12 cellular contexts compared by ENCODE assay signal in genomic region chr20:20003955-20004322, GRCh38. TPM values are rescaled to one million over a fixed set of nuclear protein-coding genes. Genes with fewer than 3 reads are reported as not detected.
DNase-seq lines count a peak whose midpoint lies in the region; ATAC-seq, FAIRE-seq and TF ChIP-seq lines count a peak whose summit lies in the region.
"Not testable (repeated sequence)": the region's sequence is repeated elsewhere in the genome, so short reads cannot be mapped to it uniquely, and the experiment has no call there.
"Had no signal": no experiment of that assay in that cellular context is flagged by ENCODE, and none has a peak within 500 bp of the region (broad histone marks: within the 10 kb centered on the region; RNA-seq: fewer than 3 reads in every experiment).

No MANE protein-coding gene starts in this region.

- not testable (repeated sequence) for ATAC-seq in naive thymus-derived CD4-positive, alpha-beta T cell

- in situ Hi-C loops in GM23248 (cut with MboI): loop anchor here (10.0 kb wide), 1 partner anchor 319 kb away; no protein-coding TSS in a partner anchor
- in situ Hi-C loops in transverse colon (cut with MboI; ENCODE audit: low pct_ligation_motif_present in 1 of 4, low pct_unique_long_range_greater_than_20kb in 1 of 4, low sequenced_read_pairs in 3 of 4): loop anchor here in 2 of 4 donors (10.0 kb wide), 2 partner anchors 219 to 319 kb away; no protein-coding TSS in a partner anchor

- peak overlapping the region; percentile 33 for H3K4me3 Mint-ChIP-seq in activated CD4-positive, alpha-beta memory T cell treated with anti-CD3 and anti-CD28 coated beads for 36 hours
- peak overlapping the region in 4 of 5 donors; percentile 25 to 64 (median 54) for H3K4me3 Mint-ChIP-seq in immature natural killer cell
- H3K4me3 Mint-ChIP-seq in naive thymus-derived CD4-positive, alpha-beta T cell: peak overlapping the region; percentile 63 to 87 (median 76)

- H3F3A ChIP-seq in GM23248 (ENCODE audit: insufficient read depth): peaks cover 57% of the 10 kb centered on the region

- peaks cover 21% of the 10 kb centered on the region for H3K4me1 ChIP-seq in GM23248 (ENCODE audit: insufficient read depth)
- H3K4me1 ChIP-seq in endothelial cell of umbilical vein (ENCODE audit: control insufficient read depth, extremely low read depth, insufficient read depth, low read length): peaks cover 14% of the 10 kb centered on the region
- not testable (repeated sequence) for H3K4me1 ChIP-seq in naive thymus-derived CD4-positive, alpha-beta T cell (ENCODE audit: control insufficient read depth in 2 of 2, insufficient read depth in 2 of 2, low read length in 2 of 2)
- H3K4me1 ChIP-seq in transverse colon: peaks cover 4 to 30% (median 9%) of the 10 kb centered on the region in 4 donors

- H3K9me1 ChIP-seq in endothelial cell of umbilical vein (replicated peaks; ENCODE audit: control insufficient read depth, extremely low read depth, insufficient read depth, low read length): not testable (repeated sequence)

- POLR2A ChIA-PET in activated CD4-positive, alpha-beta memory T cell treated with anti-CD3 and anti-CD28 coated beads for 36 hours (lab: Charles Lee); naive thymus-derived CD4-positive, alpha-beta T cell (lab: Charles Lee): not testable (repeated sequence)
- POLR2A ChIA-PET in endothelial cell of umbilical vein (lab: Charles Lee): interaction anchor here (0.6 kb wide), 1 partner anchor 29 kb away, joined by 8 read pairs; no protein-coding TSS in a partner anchor

- H3K27ac ChIP-seq in GM23248: peak overlapping the region; percentile 25
- H3K27ac ChIP-seq in endothelial cell of umbilical vein (ENCODE audit: insufficient read depth, low read depth, low read length); naive thymus-derived CD4-positive, alpha-beta T cell (ENCODE audit: low read depth, low read length): not testable (repeated sequence)
- peak overlapping the region in 15 of 21 experiments; percentile 0 to 69 (median 55) for H3K27ac ChIP-seq in skin epidermis
- H3K27ac ChIP-seq in transverse colon: peak overlapping the region; percentile 49 to 74 (median 64)

- H3K36me3 Mint-ChIP-seq in activated CD4-positive, alpha-beta memory T cell treated with anti-CD3 and anti-CD28 coated beads for 36 hours; immature natural killer cell; naive thymus-derived CD4-positive, alpha-beta T cell: not testable (repeated sequence)

- BruUV-seq in endothelial cell of umbilical vein (replicated peaks; lab: Mats Ljungman, UMichigan): not testable (repeated sequence)

- not testable (repeated sequence) for H3K27ac Mint-ChIP-seq in activated CD4-positive, alpha-beta memory T cell treated with anti-CD3 and anti-CD28 coated beads for 36 hours; immature natural killer cell
- peak overlapping the region in 2 of 9 donors; percentile 7 to 28 for H3K27ac Mint-ChIP-seq in naive thymus-derived CD4-positive, alpha-beta T cell

- not testable (repeated sequence) for DNase-seq in GM23248; activated CD4-positive, alpha-beta memory T cell treated with anti-CD3 and anti-CD28 coated beads for 36 hours; endothelial cell of umbilical vein (ENCODE audit: low read depth, low spot score); immature natural killer cell; transverse colon
- DNase-seq in amniotic epithelial cell (ENCODE audit: low read depth): peak; percentile 70
- DNase-seq in naive thymus-derived CD4-positive, alpha-beta T cell: peak in 1 of 9 donors; percentile 3

- H3K79me2 ChIP-seq in GM23248 (ENCODE audit: insufficient read depth): peaks cover 42% of the 10 kb centered on the region
- not testable (repeated sequence) for H3K79me2 ChIP-seq in endothelial cell of umbilical vein (ENCODE audit: control insufficient read depth, insufficient read depth, low read length)

- CTCF ChIA-PET in activated CD4-positive, alpha-beta memory T cell treated with anti-CD3 and anti-CD28 coated beads for 36 hours (lab: Charles Lee); naive thymus-derived CD4-positive, alpha-beta T cell (lab: Charles Lee): not testable (repeated sequence)
- CTCF ChIA-PET in endothelial cell of umbilical vein (lab: Charles Lee): interaction anchor here (1.0 to 1.3 kb wide), 3 partner anchors 186 to 311 kb away, joined by 3 to 4 read pairs (median 3); no protein-coding TSS in a partner anchor

- peaks cover 12% of the 10 kb centered on the region for H3K4me1 Mint-ChIP-seq in activated CD4-positive, alpha-beta memory T cell treated with anti-CD3 and anti-CD28 coated beads for 36 hours (ENCODE audit: low read depth)
- H3K4me1 Mint-ChIP-seq in immature natural killer cell: peaks cover 15 to 22% of the 10 kb centered on the region in 2 donors
- peaks cover 12 to 20% (median 15%) of the 10 kb centered on the region in 7 donors for H3K4me1 Mint-ChIP-seq in naive thymus-derived CD4-positive, alpha-beta T cell

- H3K4me2 ChIP-seq in GM23248 (ENCODE audit: unreplicated experiment) (peak overlapping the region; percentile 32), endothelial cell of umbilical vein (ENCODE audit: insufficient read depth, low read length) (peak overlapping the region; percentile 41)

- H3K9me3 Mint-ChIP-seq in activated CD4-positive, alpha-beta memory T cell treated with anti-CD3 and anti-CD28 coated beads for 36 hours; immature natural killer cell; naive thymus-derived CD4-positive, alpha-beta T cell: not testable (repeated sequence)

- not testable (repeated sequence) for H4K20me1 ChIP-seq in GM23248 (ENCODE audit: insufficient read depth); endothelial cell of umbilical vein (replicated peaks; ENCODE audit: control insufficient read depth, extremely low read depth, insufficient read depth, low read length)

- WGBS in GM23248 (ENCODE audit: low coverage in 1 of 2, low lambda C conversion rate in 2 of 2, missing lambda C conversion rate in 2 of 2), 2 experiments: 75 to 76% methylated on average over 6 of the region's 6 CpGs
- 72 to 87% methylated on average over 6 of the region's 6 CpGs for WGBS in transverse colon (ENCODE audit: low coverage in 1 of 2), 2 donors

- peak overlapping the region; percentile 9; the same call in 1 of the 2 replicates for H3K9ac ChIP-seq in GM23248
- not testable (repeated sequence) for H3K9ac ChIP-seq in endothelial cell of umbilical vein (replicated peaks; ENCODE audit: extremely low read depth, insufficient read depth, low read length)

- TF ChIP-seq POLR2A in endothelial cell of umbilical vein (IDR thresholded peaks at IDR 0.05; ENCODE audit: low read depth, low read length); transverse colon (IDR thresholded peaks at IDR 0.05): not testable (repeated sequence)

- H3K27me3 Mint-ChIP-seq in activated CD4-positive, alpha-beta memory T cell treated with anti-CD3 and anti-CD28 coated beads for 36 hours: peaks cover 41% of the 10 kb centered on the region
- H3K27me3 Mint-ChIP-seq in immature natural killer cell (ENCODE audit: low read depth in 3 of 3): peaks cover 10 to 23% (median 16%) of the 10 kb centered on the region in 3 donors
- H3K27me3 Mint-ChIP-seq in naive thymus-derived CD4-positive, alpha-beta T cell: peaks cover 41 to 53% (median 51%) of the 10 kb centered on the region in 5 donors

- not testable (repeated sequence) for FAIRE-seq in endothelial cell of umbilical vein (lab: Jason Lieb, UNC)

- not testable (repeated sequence) for H3K4me3 ChIP-seq in GM23248; endothelial cell of umbilical vein (replicated peaks in 1 of 3; ENCODE audit: insufficient read depth in 1 of 3, low read depth in 1 of 3, low read length in 3 of 3); transverse colon
- H3K4me3 ChIP-seq in naive thymus-derived CD4-positive, alpha-beta T cell (ENCODE audit: low read length): peak overlapping the region; percentile 40
- peak overlapping the region in 1 of 7 experiments; percentile 6 for H3K4me3 ChIP-seq in skin epidermis

- H2AFZ ChIP-seq in GM23248; endothelial cell of umbilical vein (ENCODE audit: low read depth, low read length): not testable (repeated sequence)

- intact Hi-C loops in activated CD4-positive, alpha-beta memory T cell treated with anti-CD3 and anti-CD28 coated beads for 36 hours (cut with micrococcal nuclease): loop anchor here (5.0 kb wide), 1 partner anchor 57 kb away; no protein-coding TSS in a partner anchor
- intact Hi-C loops in endothelial cell of umbilical vein (cut with micrococcal nuclease); naive thymus-derived CD4-positive, alpha-beta T cell (cut with micrococcal nuclease); transverse colon (cut with DNase I; ENCODE audit: low total_unique reads): not testable (repeated sequence)

- peaks cover 28% of the 10 kb centered on the region for H3K36me3 ChIP-seq in GM23248 (ENCODE audit: low read depth)
- H3K36me3 ChIP-seq in endothelial cell of umbilical vein (ENCODE audit: control insufficient read depth in 2 of 2, extremely low read depth in 1 of 2, insufficient read depth in 2 of 2, low read length in 2 of 2): peaks cover 19 to 20% of the 10 kb centered on the region in 2 experiments
- not testable (repeated sequence) for H3K36me3 ChIP-seq in naive thymus-derived CD4-positive, alpha-beta T cell (ENCODE audit: control insufficient read depth in 2 of 3, insufficient read depth in 3 of 3, low read length in 3 of 3)
- peaks cover 0 to 13% (median 6%) of the 10 kb centered on the region in 4 donors for H3K36me3 ChIP-seq in transverse colon

- H3K27me3 ChIP-seq in GM23248 (replicated peaks; ENCODE audit: insufficient read depth); endothelial cell of umbilical vein (ENCODE audit: control insufficient read depth in 2 of 2, insufficient read depth in 2 of 2, low read length in 2 of 2); naive thymus-derived CD4-positive, alpha-beta T cell (ENCODE audit: control insufficient read depth in 2 of 2, insufficient read depth in 2 of 2, low read length in 2 of 2); transverse colon: not testable (repeated sequence)

- not testable (repeated sequence) for H3K9me2 ChIP-seq in GM23248 (ENCODE audit: insufficient read depth)

- not testable (repeated sequence) for TF ChIP-seq CTCF in endothelial cell of umbilical vein (IDR thresholded peaks at IDR 0.05; ENCODE audit: extremely low read depth in 1 of 2, insufficient read depth in 1 of 2, low read depth in 1 of 2, low read length in 2 of 2); transverse colon (IDR thresholded peaks at IDR 0.05)

- dilution Hi-C loops in endothelial cell of umbilical vein (cut with MboI; ENCODE audit: extremely low pct_ligation_motif_present, low sequenced_read_pairs): not testable (repeated sequence)

- TF ChIP-seq EP300 in transverse colon (IDR thresholded peaks at IDR 0.05; ENCODE audit: low read depth): not testable (repeated sequence)

- not testable (repeated sequence) for H3K9me3 ChIP-seq in GM23248 (ENCODE audit: low read depth); endothelial cell of umbilical vein (replicated peaks; ENCODE audit: control insufficient read depth, insufficient read depth, low read length); naive thymus-derived CD4-positive, alpha-beta T cell (ENCODE audit: control insufficient read depth in 2 of 3, low read length in 3 of 3); transverse colon

RNA-seq across cellular contexts. Expression of gene NAA20, which starts 13.2 kb away (rescaled TPM):
- total RNA-seq in GM23248 (2014; rRNA removed; shearing (Covaris generic)): 46.2 and 66.4 TPM in 2 replicates
- polyA plus RNA-seq in GM23248 (2016; fragmentation: Nextera tagmentation; extraction: Ambion mirVana) (162 and 163 TPM in 2 replicates), endothelial cell of umbilical vein (41.8 and 48.6 TPM in 2 replicates), immature natural killer cell (100 to 1,000 TPM in 1 of 3 donors, 10 to 100 TPM in 2; 65.1 to 129 (median 70.2) TPM)
- 10 to 100 TPM; 82.6 to 82.9 TPM for total RNA-seq in activated CD4-positive, alpha-beta memory T cell treated with anti-CD3 and anti-CD28 coated beads for 36 hours
- total RNA-seq in endothelial cell of umbilical vein (73.4 and 77.3 TPM in 2 replicates), transverse colon (10 to 100 TPM; 26.5 to 58.0 (median 32.7) TPM)
- polyA plus RNA-seq in endothelial cell of umbilical vein (2011; cell fraction: cytosol; rRNA removed): 60.3 and 60.5 TPM in 2 replicates
- polyA plus RNA-seq in endothelial cell of umbilical vein (2011; cell fraction: nucleus; rRNA removed): 24.9 and 32.6 TPM in 2 replicates
- polyA plus RNA-seq in endothelial cell of umbilical vein (2012): 78.1 and 122 TPM in 2 replicates
- 26.9 and 38.6 TPM in 2 replicates for polyA minus RNA-seq in endothelial cell of umbilical vein
- 16.4 TPM for polyA minus RNA-seq in endothelial cell of umbilical vein (2011; cell fraction: cytosol; rRNA and poly(A)+ RNA removed)
- polyA minus RNA-seq in endothelial cell of umbilical vein (2011; cell fraction: nucleus; rRNA and poly(A)+ RNA removed): 24.4 and 25.2 TPM in 2 replicates
- total RNA-seq in naive thymus-derived CD4-positive, alpha-beta T cell: 10 to 100 TPM; 21.5 to 52.6 (median 28.3) TPM
- polyA plus RNA-seq in naive thymus-derived CD4-positive, alpha-beta T cell: 10 to 100 TPM; 50.0 to 90.2 TPM

RNA-seq across cellular contexts. Expression of gene CRNKL1, which starts 48.3 kb away (rescaled TPM):
- 24.2 and 33.9 TPM in 2 replicates for total RNA-seq in GM23248 (2014; rRNA removed; shearing (Covaris generic))
- polyA plus RNA-seq in GM23248 (2016; fragmentation: Nextera tagmentation; extraction: Ambion mirVana) (16.6 and 16.9 TPM in 2 replicates), endothelial cell of umbilical vein (3.1 and 4.9 TPM in 2 replicates), immature natural killer cell (10 to 100 TPM; 11.2 to 19.0 (median 11.3) TPM)
- 10 to 100 TPM; 21.5 to 21.8 TPM for total RNA-seq in activated CD4-positive, alpha-beta memory T cell treated with anti-CD3 and anti-CD28 coated beads for 36 hours
- total RNA-seq in endothelial cell of umbilical vein (20.6 and 22.3 TPM in 2 replicates), transverse colon (10 to 100 TPM; 12.3 to 22.1 (median 15.6) TPM)
- 7.2 and 7.8 TPM in 2 replicates for polyA plus RNA-seq in endothelial cell of umbilical vein (2011; cell fraction: cytosol; rRNA removed)
- 9.4 and 11.6 TPM in 2 replicates for polyA plus RNA-seq in endothelial cell of umbilical vein (2011; cell fraction: nucleus; rRNA removed)
- polyA plus RNA-seq in endothelial cell of umbilical vein (2012): 18.5 and 19.3 TPM in 2 replicates
- polyA minus RNA-seq in endothelial cell of umbilical vein: 10.1 and 11.0 TPM in 2 replicates
- polyA minus RNA-seq in endothelial cell of umbilical vein (2011; cell fraction: cytosol; rRNA and poly(A)+ RNA removed): 6.6 TPM
- polyA minus RNA-seq in endothelial cell of umbilical vein (2011; cell fraction: nucleus; rRNA and poly(A)+ RNA removed): 11.7 and 13.3 TPM in 2 replicates
- 10 to 100 TPM; 17.4 to 32.1 (median 21.6) TPM for total RNA-seq in naive thymus-derived CD4-positive, alpha-beta T cell
- 10 to 100 TPM in 1 of 2 donors, 1 to 10 TPM in 1; 9.1 to 15.6 TPM for polyA plus RNA-seq in naive thymus-derived CD4-positive, alpha-beta T cell

RNA-seq across cellular contexts. Expression of gene CFAP61, which starts 48.4 kb away (rescaled TPM):
- not detected in 2 replicates for total RNA-seq in GM23248 (2014; rRNA removed; shearing (Covaris generic))
- polyA plus RNA-seq in GM23248 (2016; fragmentation: Nextera tagmentation; extraction: Ambion mirVana) (not detected in 2 replicates), endothelial cell of umbilical vein (not detected in 2 replicates), immature natural killer cell (1 to 10 TPM in 2 of 3 donors, not detected in 1; 1.3 to 3.2 TPM)
- not detected for total RNA-seq in activated CD4-positive, alpha-beta memory T cell treated with anti-CD3 and anti-CD28 coated beads for 36 hours
- total RNA-seq in endothelial cell of umbilical vein (not detected in 2 replicates), transverse colon (under 1 TPM in 1 of 4 donors, not detected in 3; 0.27 TPM)
- not detected in 2 replicates for polyA plus RNA-seq in endothelial cell of umbilical vein (2011; cell fraction: cytosol; rRNA removed)
- polyA plus RNA-seq in endothelial cell of umbilical vein (2011; cell fraction: nucleus; rRNA removed): not detected in 2 replicates
- polyA plus RNA-seq in endothelial cell of umbilical vein (2012): not detected in 2 replicates
- not detected in 2 replicates for polyA minus RNA-seq in endothelial cell of umbilical vein
- not detected for polyA minus RNA-seq in endothelial cell of umbilical vein (2011; cell fraction: cytosol; rRNA and poly(A)+ RNA removed)
- polyA minus RNA-seq in endothelial cell of umbilical vein (2011; cell fraction: nucleus; rRNA and poly(A)+ RNA removed): not detected in 2 replicates
- total RNA-seq in naive thymus-derived CD4-positive, alpha-beta T cell: not detected
- polyA plus RNA-seq in naive thymus-derived CD4-positive, alpha-beta T cell: not detected
- total RNA-seq: astrocyte, dermis microvascular lymphatic vessel endothelial cell, PC-3 had no signal
- polyA plus RNA-seq: liver had no signal
